ENCODE assay signal across 1 cellular context in genomic region chr11:18330921-18331320, GRCh38.
TF ChIP-seq lines count a peak whose summit lies in the region.

No MANE protein-coding gene starts in this region.

TF ChIP-seq in WTC11, 78 proteins besides CTCF, POLR2A, EP300 and RAD21 (continued from another document):
- TF ChIP-seq PRDM15 (CRISPR knock-in tag; IDR thresholded peaks at IDR 0.05): no peak
- TF ChIP-seq ATF3 (CRISPR knock-in tag; conservative IDR thresholded peaks at IDR 0.05): no peak
- no peak for TF ChIP-seq ZNF396 (CRISPR knock-in tag; IDR thresholded peaks at IDR 0.05; ENCODE audit: borderline replicate concordance)
- TF ChIP-seq GRHL2 (CRISPR knock-in tag; IDR thresholded peaks at IDR 0.05; ENCODE audit: insufficient replicate concordance, severe bottlenecking): no peak
- TF ChIP-seq CREM (CRISPR knock-in tag; IDR thresholded peaks at IDR 0.05): no peak
- no peak for TF ChIP-seq ZBTB43 (CRISPR knock-in tag; IDR thresholded peaks at IDR 0.05)
- TF ChIP-seq KAT7 (CRISPR knock-in tag; IDR thresholded peaks at IDR 0.05; ENCODE audit: borderline replicate concordance): no peak
